ENCODE assay signal across 24 cellular contexts in the genomic region with DNA sequence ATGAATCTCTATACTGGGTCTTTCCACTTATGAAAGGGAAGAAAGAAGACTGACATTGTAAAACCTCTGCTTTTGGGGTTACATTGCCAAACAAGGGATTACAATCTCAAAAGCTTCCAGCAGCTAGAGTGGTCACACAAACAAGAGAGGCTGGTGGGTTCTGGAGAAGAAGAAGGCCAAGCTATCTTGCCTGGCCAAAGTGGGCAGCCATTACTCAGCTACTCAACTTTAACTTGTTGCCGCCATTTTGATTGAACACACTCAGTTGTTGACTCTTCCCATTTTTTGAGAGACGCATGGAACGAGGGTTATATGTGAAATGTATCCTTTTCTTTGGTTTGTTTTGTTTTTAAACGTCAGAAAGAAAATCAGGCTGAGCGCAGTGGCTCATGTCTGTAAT.
"Had no signal": no experiment of that assay in that cellular context is flagged by ENCODE, and none has a peak within 500 bp of the region (broad histone marks: within the 10 kb centered on the region; RNA-seq: fewer than 3 reads in every experiment).

No MANE protein-coding gene starts in this region.

- H3K36me3 ChIP-seq: heart left ventricle, left ventricle myocardium inferior, neural progenitor cell, ovary, tibial nerve, upper lobe of left lung, vagina had no signal

- DNase-seq: heart left ventricle; islet precursor cell; left ventricle myocardium inferior; midbrain; mucosa of descending colon; naive thymus-derived CD4-positive, alpha-beta T cell; nephron progenitor cell; ovary; retina; right cardiac atrium; stimulated activated CD4-positive, alpha-beta T cell treated with anti-CD3 and anti-CD28 coated beads, Interleukin-12 subunit alpha, Interleukin-12 subunit beta, amount 100 ng/mL, for 4 hours; stimulated activated CD4-positive, alpha-beta T cell treated with anti-CD3 and anti-CD28 coated beads, Interleukin-15, amount 100 ng/mL, for 24 hours; stimulated activated CD4-positive, alpha-beta T cell treated with anti-CD3 and anti-CD28 coated beads, Interleukin-2, amount 100 ng/mL, for 24 hours; stimulated activated CD4-positive, alpha-beta T cell treated with anti-CD3 and anti-CD28 coated beads, Interleukin-4, amount 100 ng/mL, for 1 hour; stimulated activated naive CD4-positive, alpha-beta T cell treated with Interleukin-2 at 50 U/mL for 16 hours; stimulated activated naive CD8-positive, alpha-beta T cell treated with anti-CD3 and anti-CD28 coated beads, Interleukin-15, amount 100 ng/mL, for 72 hours; substantia nigra; upper lobe of left lung had no signal

- H3K27ac ChIP-seq: heart left ventricle, left ventricle myocardium inferior, neural progenitor cell, ovary, skin epidermis, tibial nerve, upper lobe of left lung, vagina had no signal

- H3K4me3 ChIP-seq: heart left ventricle, left ventricle myocardium inferior, lung, mucosa of descending colon, neural progenitor cell, ovary, skin epidermis, tibial nerve, upper lobe of left lung, vagina had no signal

- H3K9ac ChIP-seq: neural progenitor cell had no signal

- H3K4me1 ChIP-seq: neural progenitor cell had no signal

- H3K9me3 ChIP-seq: heart left ventricle, left ventricle myocardium inferior, mucosa of descending colon, ovary, tibial nerve, upper lobe of left lung, vagina had no signal

- H3K27me3 ChIP-seq: heart left ventricle, ovary, tibial nerve, upper lobe of left lung, vagina had no signal

- H3K4me2 ChIP-seq: neural progenitor cell had no signal

- H2AFZ ChIP-seq: neural progenitor cell had no signal

- ATAC-seq: heart left ventricle; mucosa of descending colon; naive thymus-derived CD4-positive, alpha-beta T cell; right cardiac atrium; sciatic nerve; stimulated activated naive CD8-positive, alpha-beta T cell treated with anti-CD3 and anti-CD28 coated beads, Interleukin-15, amount 100 ng/mL, for 72 hours had no signal
